7 cellular contexts compared by ENCODE assay signal in the genomic region with DNA sequence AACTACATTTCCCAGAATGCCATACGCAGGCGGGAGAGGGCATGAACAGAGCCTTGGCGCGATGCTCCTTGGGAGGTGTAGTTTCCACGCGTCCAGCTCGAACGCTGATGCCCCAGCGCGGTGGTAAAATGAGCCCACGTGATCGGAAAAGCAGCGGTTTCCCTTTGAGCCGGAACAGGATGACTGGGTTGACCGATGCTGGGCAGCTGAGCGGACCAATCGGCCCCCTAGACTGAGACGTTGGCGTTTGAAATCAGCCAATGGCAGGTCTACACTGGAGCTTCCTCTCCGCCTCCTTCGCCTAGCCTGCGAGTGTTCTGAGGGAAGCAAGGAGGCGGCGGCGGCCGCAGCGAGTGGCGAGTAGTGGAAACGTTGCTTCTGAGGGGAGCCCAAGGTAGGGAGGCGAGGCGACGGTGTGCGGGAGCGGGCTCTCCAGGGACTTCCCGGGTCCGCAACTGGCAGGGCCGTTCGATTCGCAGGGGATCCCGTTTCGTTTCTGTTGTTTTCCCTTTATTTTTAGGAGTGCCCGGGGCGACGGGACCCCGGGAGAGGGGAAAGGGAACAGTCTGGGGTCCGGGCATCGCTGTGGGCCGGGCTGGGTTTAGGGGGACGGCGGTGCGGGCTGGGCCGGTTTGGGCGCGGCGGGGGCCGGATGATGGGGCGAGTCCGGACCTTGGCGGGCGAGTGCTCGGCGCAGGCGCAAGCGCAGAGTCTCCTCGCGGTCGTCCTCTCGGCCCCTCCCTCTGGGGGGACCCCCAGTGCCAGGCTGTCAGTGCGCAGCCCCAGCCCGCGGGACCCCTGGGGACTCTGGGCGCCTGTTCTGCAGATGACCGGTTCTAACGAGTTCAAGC. TPM values are rescaled to one million over a fixed set of nuclear protein-coding genes. Genes with fewer than 3 reads are reported as not detected.
DNase-seq lines count a peak whose midpoint lies in the region; ATAC-seq and TF ChIP-seq lines count a peak whose summit lies in the region.

A gene with protein sequence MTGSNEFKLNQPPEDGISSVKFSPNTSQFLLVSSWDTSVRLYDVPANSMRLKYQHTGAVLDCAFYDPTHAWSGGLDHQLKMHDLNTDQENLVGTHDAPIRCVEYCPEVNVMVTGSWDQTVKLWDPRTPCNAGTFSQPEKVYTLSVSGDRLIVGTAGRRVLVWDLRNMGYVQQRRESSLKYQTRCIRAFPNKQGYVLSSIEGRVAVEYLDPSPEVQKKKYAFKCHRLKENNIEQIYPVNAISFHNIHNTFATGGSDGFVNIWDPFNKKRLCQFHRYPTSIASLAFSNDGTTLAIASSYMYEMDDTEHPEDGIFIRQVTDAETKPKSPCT (plus strand): TSS at position 311 of the 851 bp plus-strand sequence. CDS start 516 bp downstream, at position 827.

- peaks cover 41% of the 10 kb centered on the region for H3K27me3 ChIP-seq in hepatocyte

- WGBS in hepatocyte (ENCODE audit: low lambda C conversion rate, missing lambda C conversion rate), result 3% methylated on average over 50 of the region's 74 CpGs

- H3K4me2 ChIP-seq in hepatocyte, result peak within 1 kb of the TSS; percentile 83

- peaks cover 42% of the 10 kb centered on the region for H3K79me2 ChIP-seq in hepatocyte

- H3K27ac ChIP-seq in hepatocyte, result peak within 1 kb of the TSS; percentile 86

- peak within 1 kb of the TSS; percentile 57 for H3K4me3 ChIP-seq in hepatocyte

- peaks cover 21% of the 10 kb centered on the region for H3K4me1 ChIP-seq in hepatocyte (ENCODE audit: insufficient read depth)

- H3K9me2 ChIP-seq in hepatocyte (replicated peaks; ENCODE audit: insufficient read depth), result no peaks in the 10 kb centered on the region

- no peaks in the 10 kb centered on the region for H3K36me3 ChIP-seq in hepatocyte (replicated peaks; ENCODE audit: insufficient read depth, low read depth)

- no peak for TF ChIP-seq CTCF in hepatocyte (IDR thresholded peaks at IDR 0.05; ENCODE audit: poor library complexity)

- peak within 1 kb of the TSS; percentile 80 for H2AFZ ChIP-seq in hepatocyte

- no peaks in the 10 kb centered on the region for H3K9me3 ChIP-seq in hepatocyte (ENCODE audit: low read depth)

- peaks cover 8% of the 10 kb centered on the region for H4K20me1 ChIP-seq in hepatocyte (ENCODE audit: insufficient read depth, poor library complexity, severe bottlenecking)

- peak; percentile 96 to 98 for DNase-seq in NCI-H2081 (lab: John Stamatoyannopoulos, UW)
- peak; percentile 98 for DNase-seq in T1000 (lab: John Stamatoyannopoulos, UW)
- DNase-seq in astrocyte of the hippocampus (ENCODE audit: low read depth, low spot score), result peak; percentile 100
- DNase-seq in hepatocyte (ENCODE audit: low spot score), result peak; percentile 99
- DNase-seq in renal cortical epithelial cell (ENCODE audit: low read depth), result peak; percentile 98

- peak; percentile 81 for ATAC-seq in GM18508 (IDR thresholded peaks at IDR 0.05; ENCODE audit: insufficient read depth, unreplicated experiment)
- peak; percentile 88 for ATAC-seq in HG03025 (IDR thresholded peaks at IDR 0.05; ENCODE audit: low FRiP score, unreplicated experiment)

RNA-seq across cellular contexts. Expression of the gene that starts here (rescaled TPM):
- total RNA-seq in hepatocyte (113 and 131 TPM in 2 replicates), renal cortical epithelial cell (113 and 166 TPM in 2 replicates)
- polyA plus RNA-seq in hepatocyte, result 81.1 and 92.0 TPM in 2 replicates

Comparison
In these comparisons a context has a peak if more than half of its experiments do, and no peak if none do; other contexts are left out.
1. Peak in every context shown above with its lines: DNase-seq, ATAC-seq, H3K4me3 ChIP-seq and H3K27ac ChIP-seq.